Comparison of ENCODE assay signal across 29 cellular contexts in genomic region chr20:43022568-43022967, GRCh38.
"Had no signal": no experiment of that assay in that cellular context is flagged by ENCODE, and none has a peak within 500 bp of the region (broad histone marks: within the 10 kb centered on the region; RNA-seq: fewer than 3 reads in every experiment).

No MANE protein-coding gene starts in this region.

- H3K4me3 ChIP-seq: adrenal gland, body of pancreas, breast epithelium, SK-N-MC had no signal

- ATAC-seq: activated CD8-positive, alpha-beta T cell treated with anti-CD3 and anti-CD28 coated beads, Interleukin-2, amount 10 ng/mL, durations not matched to agents 7 days and 5 days; activated naive CD4-positive, alpha-beta T cell treated with anti-CD3 and anti-CD28 coated beads, Interleukin-2, amount 50 U/mL, for 72 hours; activated T-cell treated with anti-CD3 and anti-CD28 coated beads, Interleukin-2, amount 50 U/mL, for 4 hours; body of pancreas; Panc1; Right ventricle myocardium inferior had no signal

- H3K9me3 ChIP-seq: adrenal gland, body of pancreas, breast epithelium had no signal

- DNase-seq: activated CD4-positive, alpha-beta T cell treated with anti-CD3 and anti-CD28 coated beads, Interleukin-2, amount 10 ng/mL, durations not matched to agents 24 days and 14 days; activated CD4-positive, alpha-beta T cell treated with anti-CD3 and anti-CD28 coated beads, Interleukin-2, amount 50 U/mL, for 48 hours; activated CD8-positive, alpha-beta T cell treated with anti-CD3 and anti-CD28 coated beads, Interleukin-2, amount 10 ng/mL, durations not matched to agents 7 days and 5 days; activated gamma-delta T cell treated with Interleukin-2 at 50 U/mL for 16 hours; activated naive CD4-positive, alpha-beta T cell treated with anti-CD3 and anti-CD28 coated beads for 36 hours; activated T-cell treated with anti-CD3 and anti-CD28 coated beads, Interleukin-2, amount 50 U/mL, for 4 hours; adrenal gland; body of pancreas; KG1; MM.1S; NCI-H1092 treated with DMSO at 0.1 percent for 48 hours; NCI-H1417; NCI-H187 treated with DMSO at 0.1 percent for 48 hours; NCI-H2081; NCI-H2171 treated with DMSO at 0.1 percent for 48 hours; NCI-H2227 treated with DMSO at 0.1 percent for 48 hours; NCI-H446; NCI-H510A treated with DMSO at 0.1 percent for 48 hours; NCI-H526 treated with DMSO at 0.1 percent for 48 hours; NCI-H774; SIG-M5; T1000 had no signal

- FAIRE-seq: astrocyte, TTC549 had no signal

- H3K27ac ChIP-seq: adrenal gland, body of pancreas, breast epithelium, SK-N-MC had no signal

- H3K27me3 ChIP-seq: adrenal gland, body of pancreas, breast epithelium had no signal

- H3K36me3 ChIP-seq: adrenal gland, breast epithelium had no signal

- H3K4me1 ChIP-seq: adrenal gland, body of pancreas, breast epithelium had no signal
